Comparison of ENCODE assay signal across 31 cellular contexts in the genomic region with DNA sequence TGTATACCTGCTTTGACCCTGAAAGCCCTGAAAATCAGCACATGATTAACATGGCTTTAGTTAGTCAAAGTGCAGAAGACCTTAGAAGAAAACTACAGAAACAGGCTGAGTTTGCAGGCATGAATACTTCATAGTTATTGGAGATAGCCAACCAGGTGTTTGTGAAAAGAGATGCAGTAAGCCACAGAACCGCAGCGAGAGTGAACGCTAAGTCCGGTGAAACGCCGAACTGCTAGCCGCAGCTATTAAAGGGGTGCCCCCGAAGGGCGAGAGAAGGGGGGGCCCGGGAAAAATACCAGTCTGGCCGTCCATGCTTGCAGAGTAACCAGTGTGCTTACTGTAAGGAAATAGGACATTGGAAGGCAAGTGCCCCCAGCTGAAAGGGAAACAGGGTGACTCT.
"Had no signal": no experiment of that assay in that cellular context is flagged by ENCODE, and none has a peak within 500 bp of the region (broad histone marks: within the 10 kb centered on the region; RNA-seq: fewer than 3 reads in every experiment).

No MANE protein-coding gene starts in this region.

- H3K9me3 ChIP-seq: adrenal gland, ascending aorta, body of pancreas, breast epithelium had no signal

- H3K36me3 ChIP-seq: adrenal gland, ascending aorta, brain microvascular endothelial cell, breast epithelium, cardiac muscle cell had no signal

- H3K4me3 ChIP-seq: adrenal gland, ascending aorta, body of pancreas, breast epithelium, cardiac muscle cell had no signal

- H3K27ac ChIP-seq: adrenal gland, ascending aorta, body of pancreas, brain microvascular endothelial cell, breast epithelium, cardiac muscle cell had no signal

- ATAC-seq: activated naive CD4-positive, alpha-beta T cell treated with anti-CD3 and anti-CD28 coated beads, Interleukin-2, amount 50 U/mL, for 72 hours; activated naive CD8-positive, alpha-beta T cell treated with anti-CD3 and anti-CD28 coated beads, Interleukin-2, amount 50 U/mL, for 24 hours; activated T-cell treated with anti-CD3 and anti-CD28 coated beads, Interleukin-2, amount 50 U/mL, for 4 hours; activated T-cell treated with anti-CD3 and anti-CD28 coated beads, Interleukin-2, amount 50 U/mL, for 72 hours; activated T-helper 17 cell treated with anti-CD3 and anti-CD28 coated beads, Interleukin-2, amount 50 U/mL, for 72 hours; body of pancreas had no signal

- H3K27me3 ChIP-seq: adrenal gland, ascending aorta, body of pancreas, brain microvascular endothelial cell, breast epithelium, cardiac muscle cell had no signal

- H3K4me1 ChIP-seq: adrenal gland, ascending aorta, body of pancreas, breast epithelium had no signal

- DNase-seq: activated effector memory CD4-positive, alpha-beta T cell treated with anti-CD3 and anti-CD28 coated beads, Interleukin-2, amount 50 U/mL, for 16 hours; activated effector memory CD4-positive, alpha-beta T cell treated with Interleukin-2 at 50 U/mL for 16 hours; activated gamma-delta T cell; activated gamma-delta T cell treated with Interleukin-2 at 50 U/mL for 16 hours; activated naive CD4-positive, alpha-beta T cell; activated naive CD4-positive, alpha-beta T cell treated with anti-CD3 and anti-CD28 coated beads for 36 hours; activated naive CD4-positive, alpha-beta T cell treated with anti-CD3 and anti-CD28 coated beads, Interleukin-2, amount 10 ng/mL, durations not matched to agents 7 days and 5 days; activated naive CD4-positive, alpha-beta T cell treated with anti-CD3 and anti-CD28 coated beads, Interleukin-2, amount 50 U/mL, for 16 hours; activated naive CD4-positive, alpha-beta T cell treated with Interleukin-2 at 50 U/mL for 16 hours; activated naive CD8-positive, alpha-beta T cell treated with anti-CD3 and anti-CD28 coated beads for 36 hours; activated naive CD8-positive, alpha-beta T cell treated with anti-CD3 and anti-CD28 coated beads, Interleukin-2, amount 10 ng/mL, durations not matched to agents 7 days and 5 days; activated naive CD8-positive, alpha-beta T cell treated with anti-CD3 and anti-CD28 coated beads, Interleukin-2, amount 50 U/mL, for 24 hours; activated T-cell treated with anti-CD3 and anti-CD28 coated beads, Interleukin-2, amount 50 U/mL, for 24 hours; activated T-cell treated with anti-CD3 and anti-CD28 coated beads, Interleukin-2, amount 50 U/mL, for 4 hours; activated T-cell treated with anti-CD3 and anti-CD28 coated beads, Interleukin-2, amount 50 U/mL, for 48 hours; activated T-cell treated with anti-CD3 and anti-CD28 coated beads, Interleukin-2, amount 50 U/mL, for 72 hours; adrenal gland; amniotic stem cell; amygdala; anterior cingulate cortex; aorta; body of pancreas; brain microvascular endothelial cell; caudate nucleus; central memory CD4-positive, alpha-beta T cell; cerebellar nuclear complex had no signal
